8 cellular contexts compared by ENCODE assay signal in genomic region chr10:62637249-62638061, GRCh38.
DNase-seq lines count a peak whose midpoint lies in the region; ATAC-seq and TF ChIP-seq lines count a peak whose summit lies in the region.

No MANE protein-coding gene starts in this region.

- no peak for TF ChIP-seq CTCF in OCI-LY3 (IDR thresholded peaks at IDR 0.05; ENCODE audit: low read depth, low read length)

- peak; percentile 45 for DNase-seq in activated gamma-delta T cell treated with anti-CD3 and anti-CD28 coated beads, Interleukin-2, amount 50 U/mL, for 16 hours (ENCODE audit: low read depth)
- peak; percentile 52 to 55 for DNase-seq in stimulated activated CD8-positive, alpha-beta memory T cell treated with anti-CD3 and anti-CD28 coated beads, Interleukin-2, amount 100 ng/mL, for 48 hours (ENCODE audit: low read depth in 2 of 2)
- DNase-seq in HuH-7.5 (ENCODE audit: low spot score): no peak
- DNase-seq in DMS79 (lab: John Stamatoyannopoulos, UW): no peak

- H3K79me2 ChIP-seq in OCI-LY3 (ENCODE audit: low read length): no peaks in the 10 kb centered on the region

- H3K27ac ChIP-seq in OCI-LY3 (ENCODE audit: low read length) (peak overlapping the region; percentile 70), layer of hippocampus (ENCODE audit: low read depth, low read length) (peak overlapping the region; percentile 24)

- peak overlapping the region; percentile 55 for H3K9ac ChIP-seq in OCI-LY3 (ENCODE audit: low read length)

- H2AFZ ChIP-seq in OCI-LY3 (ENCODE audit: low read depth, low read length): peak overlapping the region; percentile 72

- peaks cover 37% of the 10 kb centered on the region for H3K4me1 ChIP-seq in OCI-LY3 (ENCODE audit: low read length)

- no peaks in the 10 kb centered on the region for H3K36me3 ChIP-seq in OCI-LY3 (replicated peaks; ENCODE audit: low read depth, low read length)

- peak overlapping the region; percentile 20; the same call in 1 of the 2 replicates for H3K4me3 ChIP-seq in GM08714 (ENCODE audit: low read length)
- peak overlapping the region; percentile 75 for H3K4me3 ChIP-seq in OCI-LY3 (ENCODE audit: low read length)

- no peaks in the 10 kb centered on the region for H4K20me1 ChIP-seq in OCI-LY3 (ENCODE audit: insufficient read depth, low read length)

- H3K4me2 ChIP-seq in OCI-LY3 (ENCODE audit: low read length): peak overlapping the region; percentile 95

- no peaks in the 10 kb centered on the region for H3K9me3 ChIP-seq in OCI-LY3 (ENCODE audit: insufficient read depth, low read length)

- no peaks in the 10 kb centered on the region for H3K27me3 ChIP-seq in OCI-LY3 (ENCODE audit: low read depth, low read length)
- H3K27me3 ChIP-seq in layer of hippocampus (ENCODE audit: control insufficient read depth, insufficient read depth, low read length): no peaks in the 10 kb centered on the region

- ATAC-seq in HG02642 (IDR thresholded peaks at IDR 0.05; ENCODE audit: poor library complexity, unreplicated experiment): peak; percentile 64

Comparison
In these comparisons a context has a peak if more than half of its experiments do, and no peak if none do; other contexts are left out.
1. DNase-seq: peak in activated gamma-delta T cell treated with anti-CD3 and anti-CD28 coated beads, Interleukin-2, amount 50 U/mL, for 16 hours (single experiment) and stimulated activated CD8-positive, alpha-beta memory T cell treated with anti-CD3 and anti-CD28 coated beads, Interleukin-2, amount 100 ng/mL, for 48 hours (2 of 2); none in HuH-7.5 (single experiment) and DMS79 (single experiment).